ENCODE assay signal across 19 cellular contexts in genomic region chr7:127056202-127056601, GRCh38.
DNase-seq lines count a peak whose midpoint lies in the region; ATAC-seq and TF ChIP-seq lines count a peak whose summit lies in the region.
"Had no signal": no experiment of that assay in that cellular context is flagged by ENCODE, and none has a peak within 500 bp of the region (broad histone marks: within the 10 kb centered on the region; RNA-seq: fewer than 3 reads in every experiment).

No MANE protein-coding gene starts in this region.

- H3K9me3 ChIP-seq in SK-N-SH = no peaks in the 10 kb centered on the region
- H3K9me3 ChIP-seq: BE2C, BLaER1 had no signal

- H3K27me3 ChIP-seq in SK-N-SH (ENCODE audit: insufficient read depth) = no peaks in the 10 kb centered on the region
- H3K27me3 ChIP-seq: BE2C, BLaER1 had no signal

- POLR2A ChIA-PET in SK-N-SH (lab: Yijun Ruan, JAX) = no interaction called here

- H3K9ac ChIP-seq in SK-N-SH = no peak overlapping the region
- H3K9ac ChIP-seq: BLaER1 had no signal

- no peak overlapping the region for H3K4me3 ChIP-seq in foreskin fibroblast (ENCODE audit: low read depth in 1 of 2, low read length in 2 of 2)
- H3K4me3 ChIP-seq in SK-N-SH (ENCODE audit: low read depth in 2 of 2, low read length in 1 of 2) = no peak overlapping the region
- H3K4me3 ChIP-seq: BLaER1 had no signal

- no peaks in the 10 kb centered on the region for H4K20me1 ChIP-seq in SK-N-SH (ENCODE audit: insufficient read depth)
- H4K20me1 ChIP-seq: BLaER1 had no signal

- TF ChIP-seq RAD21 in SK-N-SH (IDR thresholded peaks at IDR 0.05; ENCODE audit: low read length) = no peak

- H3K27ac Mint-ChIP-seq in nephron = peak overlapping the region; percentile 66 to 85 (median 81)
- H3K27ac Mint-ChIP-seq: CD4-positive, alpha-beta memory T cell; CD4-positive, CD25-positive, alpha-beta regulatory T cell; CD8-positive, alpha-beta memory T cell had no signal

- no peak overlapping the region for H2AFZ ChIP-seq in SK-N-SH (ENCODE audit: low read depth)

- DNase-seq in kidney tubule cell (ENCODE audit: low spot score) = peak; percentile 8
- DNase-seq in left lobe of liver (ENCODE audit: low spot score) = no peak
- DNase-seq in activated effector memory CD4-positive, alpha-beta T cell treated with anti-CD3 and anti-CD28 coated beads, Interleukin-2, amount 50 U/mL, for 16 hours = no peak
- DNase-seq in foreskin fibroblast = no peak
- no peak for DNase-seq in SK-N-SH
- DNase-seq: 8988T; ACHN; BE2C; C1 segment of cervical spinal cord; CD4-positive, alpha-beta memory T cell; CD4-positive, CD25-positive, alpha-beta regulatory T cell; CD8-positive, alpha-beta memory T cell; COR-L47; DMS79 treated with DMSO at 0.1 percent for 48 hours; GF-D8 had no signal

- ATAC-seq in left lobe of liver (peak; percentile 75), GM19328 (IDR thresholded peaks at IDR 0.05; ENCODE audit: unreplicated experiment) (no peak)

- no peaks in the 10 kb centered on the region for H3K36me3 ChIP-seq in SK-N-SH (replicated peaks in 1 of 2; ENCODE audit: control insufficient read depth in 1 of 2, insufficient read depth in 2 of 2, low read length in 1 of 2)
- H3K36me3 ChIP-seq: BE2C, BLaER1 had no signal

- H3K4me3 Mint-ChIP-seq in nephron = no peak overlapping the region
- H3K4me3 Mint-ChIP-seq: CD14-positive monocyte; CD4-positive, alpha-beta memory T cell; CD4-positive, CD25-positive, alpha-beta regulatory T cell; CD8-positive, alpha-beta memory T cell had no signal

- no peaks in the 10 kb centered on the region for H3K9me2 ChIP-seq in SK-N-SH

- H3K27ac ChIP-seq in SK-N-SH (ENCODE audit: low read depth in 2 of 2, low read length in 1 of 2) = no peak overlapping the region
- H3K27ac ChIP-seq: BLaER1 had no signal

- H3K4me1 Mint-ChIP-seq in nephron = no peaks in the 10 kb centered on the region
- H3K4me1 Mint-ChIP-seq: CD14-positive monocyte; CD4-positive, alpha-beta memory T cell; CD4-positive, CD25-positive, alpha-beta regulatory T cell; CD8-positive, alpha-beta memory T cell had no signal

- H3K4me1 ChIP-seq in SK-N-SH (ENCODE audit: control insufficient read depth in 1 of 2, insufficient read depth in 2 of 2, low read depth in 1 of 2, low read length in 1 of 2) = no peaks in the 10 kb centered on the region
- H3K4me1 ChIP-seq: BE2C, BLaER1 had no signal

- TF ChIP-seq CTCF in nephron (IDR thresholded peaks at IDR 0.05; ENCODE audit: unreplicated experiment in 3 of 3) (no peak), foreskin fibroblast (IDR thresholded peaks at IDR 0.05; ENCODE audit: low read depth, low read length) (no peak), SK-N-SH (IDR thresholded peaks at IDR 0.05) (no peak)

- no peak for TF ChIP-seq EP300 in SK-N-SH (IDR thresholded peaks at IDR 0.05; ENCODE audit: borderline replicate concordance in 1 of 2, low read depth in 1 of 2, low read length in 1 of 2)

- CTCF ChIA-PET in SK-N-SH (lab: Yijun Ruan, JAX) = interaction anchor here (1.0 to 1.9 kb wide), 5 partner anchors 10 to 253 kb away, joined by 3 to 7 read pairs (median 5); no protein-coding TSS in a partner anchor

- no peaks in the 10 kb centered on the region for H3K79me2 ChIP-seq in SK-N-SH (ENCODE audit: insufficient read depth)

- no peaks in the 10 kb centered on the region for H3K27me3 Mint-ChIP-seq in nephron (ENCODE audit: low read depth)
- H3K27me3 Mint-ChIP-seq: CD4-positive, alpha-beta memory T cell had no signal

- H3F3A ChIP-seq in SK-N-SH (replicated peaks; ENCODE audit: insufficient read depth) = no peaks in the 10 kb centered on the region

- H3K9me3 Mint-ChIP-seq in nephron = no peaks in the 10 kb centered on the region
- H3K9me3 Mint-ChIP-seq: CD4-positive, CD25-positive, alpha-beta regulatory T cell; CD8-positive, alpha-beta memory T cell had no signal

- H3K4me2 ChIP-seq in SK-N-SH = no peak overlapping the region
- H3K4me2 ChIP-seq: BLaER1 had no signal

- H3K36me3 Mint-ChIP-seq in nephron (ENCODE audit: low read depth) = no peaks in the 10 kb centered on the region
- H3K36me3 Mint-ChIP-seq: CD14-positive monocyte; CD4-positive, alpha-beta memory T cell; CD4-positive, CD25-positive, alpha-beta regulatory T cell; CD8-positive, alpha-beta memory T cell had no signal

TF ChIP-seq in SK-N-SH, 30 proteins besides CTCF, POLR2A, EP300 and RAD21:
- TF ChIP-seq JUND (IDR thresholded peaks at IDR 0.05) = no peak
- no peak for TF ChIP-seq SMC3 (IDR thresholded peaks at IDR 0.05; ENCODE audit: low read depth, low read length)
